1 cellular context compared by ENCODE assay signal in genomic region chr17:43406676-43407645, GRCh38.
TF ChIP-seq lines count a peak whose summit lies in the region.

No MANE protein-coding gene starts in this region.

TF ChIP-seq in K562, 482 proteins besides CTCF, POLR2A, EP300 and RAD21:
- TF ChIP-seq IRF9 (tag; IDR thresholded peaks at IDR 0.05) (no peak), ATF2 (CRISPR knock-in tag; IDR thresholded peaks at IDR 0.05) (no peak), ZNF449 (CRISPR knock-in tag; IDR thresholded peaks at IDR 0.05) (no peak), ZNF24 (IDR thresholded peaks at IDR 0.05) (no peak), C11orf30 (IDR thresholded peaks at IDR 0.05; ENCODE audit: low read depth) (peak; percentile 30; the same call in 1 of the 2 replicates), NFE2 (IDR thresholded peaks at IDR 0.05; ENCODE audit: low read depth) (peak; percentile 69), ZC3H11A (IDR thresholded peaks at IDR 0.05; ENCODE audit: low read depth, low read length) (no peak), NEUROD1 (IDR thresholded peaks at IDR 0.05; ENCODE audit: borderline replicate concordance, low read depth, low read length, partially characterized antibody) (no peak), ZNF444 (CRISPR knock-in tag; IDR thresholded peaks at IDR 0.05) (no peak), TOE1 (IDR thresholded peaks at IDR 0.05; ENCODE audit: borderline replicate concordance) (no peak), TOE1 (CRISPR knock-in tag; IDR thresholded peaks at IDR 0.05; ENCODE audit: borderline replicate concordance, low read depth) (no peak), SPI1 (IDR thresholded peaks at IDR 0.05; ENCODE audit: borderline replicate concordance, low read depth, low read length) (0 out of 2 replicates have a peak, but pooled peaks have one; percentile 9), ZNF407 (IDR thresholded peaks at IDR 0.05; ENCODE audit: low read depth) (no peak), E2F8 (IDR thresholded peaks at IDR 0.05; ENCODE audit: low read depth, partially characterized antibody) (no peak), TCF15 (CRISPR knock-in tag; IDR thresholded peaks at IDR 0.05) (no peak), ZFP36 (IDR thresholded peaks at IDR 0.05; ENCODE audit: low read depth, low read length, partially characterized antibody) (peak; percentile 57), CEBPZ (IDR thresholded peaks at IDR 0.05; ENCODE audit: borderline replicate concordance, low read depth, low read length) (no peak), HBP1 (CRISPR knock-in tag; IDR thresholded peaks at IDR 0.05) (no peak), NFIC (IDR thresholded peaks at IDR 0.05) (no peak), MAFG (tag; conservative IDR thresholded peaks at IDR 0.05) (0 out of 2 replicates have a peak, but pooled peaks have one; percentile 18), GATA2 (CRISPR knock-in tag; IDR thresholded peaks at IDR 0.05) (no peak), CBX3 (IDR thresholded peaks at IDR 0.05; ENCODE audit: borderline replicate concordance in 1 of 2, low read length in 2 of 2) (no peak), PHF21A (IDR thresholded peaks at IDR 0.05; ENCODE audit: borderline replicate concordance, low read depth) (no peak), GABPA (tag; conservative IDR thresholded peaks at IDR 0.05; ENCODE audit: low read depth) (no peak), HDAC8 (tag; IDR thresholded peaks at IDR 0.05) (no peak), ATF7 (IDR thresholded peaks at IDR 0.05) (no peak), SRF (CRISPR knock-in tag; IDR thresholded peaks at IDR 0.05) (no peak), ZNF124 (CRISPR knock-in tag; IDR thresholded peaks at IDR 0.05) (no peak)
